Comparison of ENCODE assay signal across 8 cellular contexts in genomic region chr6:157176-157575, GRCh38.
A peak's percentile ranks its signal among the peaks of the same experiment; 100 is the strongest.
DNase-seq lines count a peak whose midpoint lies in the region; ATAC-seq and TF ChIP-seq lines count a peak whose summit lies in the region.
"Not testable (repeated sequence)": the region's sequence is repeated elsewhere in the genome, so short reads cannot be mapped to it uniquely, and the experiment has no call there.

No MANE protein-coding gene starts in this region.

- H3K79me1 ChIP-seq in H9 (ENCODE audit: insufficient read depth, low read depth, low read length, poor library complexity, severe bottlenecking) = not testable (repeated sequence)

- not testable (repeated sequence) for H3K18ac ChIP-seq in H9 (ENCODE audit: insufficient read length, low read depth, low read length)

- H3K4me1 Mint-ChIP-seq in H9 = peaks cover 0 to 13% of the 10 kb centered on the region in 2 experiments; a peak in 2 of 4 replicates
- H3K4me1 Mint-ChIP-seq in activated T-cell treated with anti-CD3 and anti-CD28 coated beads, Interleukin-2, amount 50 U/mL, for 24 hours (ENCODE audit: low read depth) = peaks cover 37% of the 10 kb centered on the region
- not testable (repeated sequence) for H3K4me1 Mint-ChIP-seq in endodermal cell

- not testable (repeated sequence) for H3K9ac ChIP-seq in H9 (ENCODE audit: extremely low read depth, insufficient read length, low read length); endodermal cell (ENCODE audit: extremely low read depth, low read length, poor library complexity, severe bottlenecking)

- not testable (repeated sequence) for H3K36me3 Mint-ChIP-seq in H9 (ENCODE audit: insufficient read depth in 1 of 3, low read depth in 3 of 3); activated T-cell treated with anti-CD3 and anti-CD28 coated beads, Interleukin-2, amount 50 U/mL, for 24 hours (ENCODE audit: low read depth); endodermal cell (ENCODE audit: low read depth)

- H2BK12ac ChIP-seq in H9 (ENCODE audit: insufficient read length, low read depth, low read length) = not testable (repeated sequence)

- H3K27me3 Mint-ChIP-seq in H9 (ENCODE audit: low read depth) = peaks cover 14% of the 10 kb centered on the region
- peaks cover 78% of the 10 kb centered on the region for H3K27me3 Mint-ChIP-seq in activated T-cell treated with anti-CD3 and anti-CD28 coated beads, Interleukin-2, amount 50 U/mL, for 24 hours
- H3K27me3 Mint-ChIP-seq in endodermal cell (ENCODE audit: insufficient read depth) = not testable (repeated sequence)

- H2AFZ ChIP-seq in H9 (ENCODE audit: low read length) = not testable (repeated sequence)

- not testable (repeated sequence) for H4K91ac ChIP-seq in H9 (ENCODE audit: insufficient read length, low read depth, low read length)

- H3K27ac ChIP-seq in H9 (ENCODE audit: insufficient read length, low read depth, low read length); endodermal cell (ENCODE audit: low read depth, low read length); lower lobe of right lung; upper lobe of right lung: not testable (repeated sequence)

- H3K9me3 ChIP-seq in H9 (ENCODE audit: control insufficient read depth, low read depth, low read length); endodermal cell (ENCODE audit: control insufficient read depth, low read length); lower lobe of right lung; upper lobe of right lung: not testable (repeated sequence)

- not testable (repeated sequence) for H3K23me2 ChIP-seq in H9 (ENCODE audit: insufficient read length, low read depth, low read length, poor library complexity, severe bottlenecking)

- not testable (repeated sequence) for H3K4me2 ChIP-seq in H9 (ENCODE audit: insufficient read depth, insufficient read length, low read length)

- not testable (repeated sequence) for H3K27me3 ChIP-seq in H9 (ENCODE audit: insufficient read depth, low read length); endodermal cell (ENCODE audit: control insufficient read depth, insufficient read depth, low read length, poor library complexity, severe bottlenecking)
- H3K27me3 ChIP-seq in lower lobe of right lung (ENCODE audit: low read depth) = peaks cover 23% of the 10 kb centered on the region
- H3K27me3 ChIP-seq in upper lobe of right lung = peaks cover 33% of the 10 kb centered on the region

- H2BK120ac ChIP-seq in H9 (ENCODE audit: low read depth, low read length, poor library complexity, severe bottlenecking) = not testable (repeated sequence)

- H3K14ac ChIP-seq in H9 (ENCODE audit: insufficient read depth, low read length) = not testable (repeated sequence)

- not testable (repeated sequence) for H2BK5ac ChIP-seq in H9 (ENCODE audit: insufficient read length, low read length)

- not testable (repeated sequence) for H3K4me3 ChIP-seq in endodermal cell (ENCODE audit: low read length); lower lobe of right lung; upper lobe of right lung

- not testable (repeated sequence) for H2BK15ac ChIP-seq in H9 (ENCODE audit: low read depth, low read length)

- H3K56ac ChIP-seq in H9 (ENCODE audit: insufficient read length, low read depth, low read length) = not testable (repeated sequence)

- H3K4me3 Mint-ChIP-seq in H9; activated T-cell treated with anti-CD3 and anti-CD28 coated beads, Interleukin-2, amount 50 U/mL, for 24 hours; endodermal cell: not testable (repeated sequence)

- not testable (repeated sequence) for H3K36me3 ChIP-seq in endodermal cell (ENCODE audit: control insufficient read depth, insufficient read depth, low read length); lower lobe of right lung; upper lobe of right lung

- intact Hi-C loops in lower lobe of right lung (cut with DNase I); upper lobe of right lung (cut with DNase I): not testable (repeated sequence)

- not testable (repeated sequence) for H4K20me1 ChIP-seq in H9 (ENCODE audit: control insufficient read depth, insufficient read depth, insufficient read length)

- H3K4me1 ChIP-seq in H9 (ENCODE audit: insufficient read depth, low read length); endodermal cell (ENCODE audit: control insufficient read depth, insufficient read depth, low read length); lower lobe of right lung; upper lobe of right lung: not testable (repeated sequence)

- H3K9me3 Mint-ChIP-seq in H9 = peaks cover 0 to 66% of the 10 kb centered on the region in 2 experiments; a peak in 4 of 5 replicates
- not testable (repeated sequence) for H3K9me3 Mint-ChIP-seq in activated T-cell treated with anti-CD3 and anti-CD28 coated beads, Interleukin-2, amount 50 U/mL, for 24 hours; endodermal cell

- TF ChIP-seq CTCF in H9 (conservative IDR thresholded peaks at IDR 0.05) (peak; percentile 29; the same call in 1 of the 3 replicates), endodermal cell (conservative IDR thresholded peaks at IDR 0.05) (peak; percentile 55), lower lobe of right lung (IDR thresholded peaks at IDR 0.05) (peak; percentile 14), upper lobe of right lung (IDR thresholded peaks at IDR 0.05) (peak; percentile 26)

- not testable (repeated sequence) for H2BK20ac ChIP-seq in H9 (ENCODE audit: low read depth, low read length, poor library complexity, severe bottlenecking)

- not testable (repeated sequence) for H3K79me2 ChIP-seq in H9 (ENCODE audit: insufficient read depth, low read length)

- not testable (repeated sequence) for H4K8ac ChIP-seq in H9 (replicated peaks; ENCODE audit: insufficient read length, low read depth, low read length)

- H3K23ac ChIP-seq in H9 (ENCODE audit: insufficient read length, low read depth, low read length) = not testable (repeated sequence)

- ATAC-seq in lower lobe of right lung, upper lobe of right lung: not testable (repeated sequence)

- not testable (repeated sequence) for H3K4ac ChIP-seq in H9 (ENCODE audit: low read depth, low read length)

- WGBS in H9 (ENCODE audit: extremely low coverage, insufficient read length, low lambda C conversion rate) = no CpG with 5 or more reads among the region's 4 CpGs
- 65 to 84% methylated on average over 3 to 4 of the region's 4 CpGs for WGBS in endodermal cell (ENCODE audit: insufficient coverage in 1 of 2, insufficient read length in 1 of 2), 2 experiments

- H3T11ph ChIP-seq in H9 (ENCODE audit: low read length) = not testable (repeated sequence)

- DNase-seq in DMS 273 (lab: John Stamatoyannopoulos, UW; ENCODE audit: unreplicated experiment) (peak; percentile 25), NCI-H2081 (lab: John Stamatoyannopoulos, UW) (peak; percentile 1 to 17), SK-MEL-5 (ENCODE audit: low read depth, low spot score) (peak; percentile 46)
- DNase-seq in H9; activated T-cell treated with anti-CD3 and anti-CD28 coated beads, Interleukin-2, amount 50 U/mL, for 24 hours; endodermal cell; lower lobe of right lung; upper lobe of right lung: not testable (repeated sequence)

- not testable (repeated sequence) for H2AK5ac ChIP-seq in H9 (ENCODE audit: insufficient read length, low read length)

- H4K5ac ChIP-seq in H9 (ENCODE audit: insufficient read length, low read depth, low read length) = not testable (repeated sequence)

- in situ Hi-C loops in SK-MEL-5 (cut with HindIII; ENCODE audit: low pct_unique_long_range_greater_than_20kb, low sequenced_read_pairs) = not testable (repeated sequence)

- not testable (repeated sequence) for H3K27ac Mint-ChIP-seq in H9, endodermal cell
- H3K27ac Mint-ChIP-seq in activated T-cell treated with anti-CD3 and anti-CD28 coated beads, Interleukin-2, amount 50 U/mL, for 24 hours = peak overlapping the region; percentile 12
